Comparison of ENCODE assay signal across 9 cellular contexts in the genomic region with DNA sequence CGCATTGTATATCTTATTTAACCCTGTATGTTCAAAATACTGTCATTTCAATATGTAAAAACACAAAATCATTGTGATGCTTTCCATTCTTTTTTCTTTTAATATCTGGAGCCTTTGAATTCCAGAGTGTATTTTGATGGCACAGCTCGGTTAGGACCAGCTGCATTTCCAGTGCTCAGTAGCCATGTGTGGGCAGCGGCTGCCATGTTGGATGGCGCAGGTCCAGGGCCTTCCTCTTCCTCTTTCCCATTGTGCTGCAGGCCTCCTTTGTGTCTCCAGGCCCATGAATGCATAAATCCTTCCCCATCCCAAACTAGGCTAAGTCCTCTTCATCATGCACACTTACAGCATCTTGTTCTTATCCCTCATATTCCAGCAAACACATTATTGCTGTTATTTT. TPM values are rescaled to one million over a fixed set of nuclear protein-coding genes. Genes with fewer than 3 reads are reported as not detected.
"Had no signal": no experiment of that assay in that cellular context is flagged by ENCODE, and none has a peak within 500 bp of the region (broad histone marks: within the 10 kb centered on the region; RNA-seq: fewer than 3 reads in every experiment).

No MANE protein-coding gene starts in this region.

- DNase-seq: GDM1, GF-D8 had no signal

- H3K4me3 ChIP-seq: GM12878 had no signal

- ATAC-seq: GM12878 had no signal

- FAIRE-seq: G401.6, GM12878, GM12891, GM12892, GM18507, GM19239 had no signal

RNA-seq across cellular contexts. Expression of a gene that starts 13.0 kb away (rescaled TPM):
- total RNA-seq: G401, GM12878 had no signal
